ENCODE assay signal across 12 cellular contexts in genomic region chr15:38071211-38071972, GRCh38.
A peak's percentile ranks its signal among the peaks of the same experiment; 100 is the strongest.
DNase-seq lines count a peak whose midpoint lies in the region; ATAC-seq, FAIRE-seq and TF ChIP-seq lines count a peak whose summit lies in the region.
"Had no signal": no experiment of that assay in that cellular context is flagged by ENCODE, and none has a peak within 500 bp of the region (broad histone marks: within the 10 kb centered on the region; RNA-seq: fewer than 3 reads in every experiment).

No MANE protein-coding gene starts in this region.

- FAIRE-seq in GM12892 (lab: Jason Lieb, UNC): no peak

- no peaks in the 10 kb centered on the region for H3K79me2 ChIP-seq in GM23338 (replicated peaks; ENCODE audit: insufficient read depth)
- H3K79me2 ChIP-seq in trophoblast cell (ENCODE audit: control insufficient read depth, insufficient read depth, low read length, poor library complexity): peaks cover 8% of the 10 kb centered on the region

- H3K4ac ChIP-seq in trophoblast cell (ENCODE audit: low read depth, low read length): no peak overlapping the region

- H2BK120ac ChIP-seq in trophoblast cell (ENCODE audit: insufficient read depth, low read length, poor library complexity): no peak overlapping the region

- peaks cover 14% of the 10 kb centered on the region for H3K79me1 ChIP-seq in trophoblast cell (ENCODE audit: low read length)

- no peak for DNase-seq in GM23338 (ENCODE audit: low spot score)
- no peak for DNase-seq in activated T-helper 1 cell treated with anti-CD3 and anti-CD28 coated beads, Interleukin-12 subunit alpha, Interleukin-12 subunit beta, Interleukin-2, Interleukin-4 antibody, amounts not matched to agents 30 ng/mL and 10 ng/mL and 1 ng/mL, durations not matched to agents 14 hours and 24 hours and 36 hours (ENCODE audit: low spot score)
- DNase-seq in trophoblast cell: peak; percentile 38 to 64
- no peak for DNase-seq in NCI-H1092 treated with DMSO at 0.1 percent for 48 hours (lab: John Stamatoyannopoulos, UW)
- no peak for DNase-seq in NCI-H2196 treated with DMSO at 0.1 percent for 48 hours (lab: John Stamatoyannopoulos, UW; ENCODE audit: unreplicated experiment)
- no peak for DNase-seq in GM12892 (ENCODE audit: insufficient read length)
- DNase-seq: foreskin melanocyte, midbrain, NCI-H1930, T-helper 9 cell had no signal

- no peak overlapping the region for H4K91ac ChIP-seq in trophoblast cell (ENCODE audit: low read depth, low read length)

- H3K27ac ChIP-seq in GM23338 (ENCODE audit: low read depth) (no peak overlapping the region), gastroesophageal sphincter (peak overlapping the region in 3 of 4 donors; percentile 86 to 90 (median 87)), trophoblast cell (ENCODE audit: low read depth, low read length) (no peak overlapping the region)

- no peak overlapping the region for H2BK5ac ChIP-seq in trophoblast cell (ENCODE audit: low read depth, low read length, poor library complexity)

- intact Hi-C loops in activated T-helper 1 cell treated with anti-CD3 and anti-CD28 coated beads, Interleukin-12 subunit alpha, Interleukin-12 subunit beta, Interleukin-2, Interleukin-4 antibody, amounts not matched to agents 30 ng/mL and 10 ng/mL and 1 ng/mL, durations not matched to agents 14 hours and 24 hours and 36 hours (cut with micrococcal nuclease): loop anchor here (5.0 kb wide), 1 partner anchor 181 kb away; the partner anchor contains the start of gene SPRED1

- peaks cover 67% of the 10 kb centered on the region for H3K27me3 Mint-ChIP-seq in GM23338 (ENCODE audit: insufficient read depth, low read depth, poor library complexity)
- peaks cover 49% of the 10 kb centered on the region for H3K27me3 Mint-ChIP-seq in activated T-helper 1 cell treated with anti-CD3 and anti-CD28 coated beads, Interleukin-12 subunit alpha, Interleukin-12 subunit beta, Interleukin-2, Interleukin-4 antibody, amounts not matched to agents 30 ng/mL and 10 ng/mL and 1 ng/mL, durations not matched to agents 14 hours and 24 hours and 36 hours (ENCODE audit: insufficient read depth)

- peaks cover 67% of the 10 kb centered on the region for H3K4me1 Mint-ChIP-seq in GM23338
- H3K4me1 Mint-ChIP-seq in activated T-helper 1 cell treated with anti-CD3 and anti-CD28 coated beads, Interleukin-12 subunit alpha, Interleukin-12 subunit beta, Interleukin-2, Interleukin-4 antibody, amounts not matched to agents 30 ng/mL and 10 ng/mL and 1 ng/mL, durations not matched to agents 14 hours and 24 hours and 36 hours (ENCODE audit: low read depth): peaks cover 44% of the 10 kb centered on the region

- no peaks in the 10 kb centered on the region for H3K9me2 ChIP-seq in GM23338 (ENCODE audit: insufficient read depth)

- 0 out of 2 replicates have a peak, but pooled peaks cover 9% of the 10 kb centered on the region for H3F3A ChIP-seq in GM23338 (replicated peaks; ENCODE audit: low read depth)

- no peaks in the 10 kb centered on the region for H3K36me3 Mint-ChIP-seq in GM23338 (ENCODE audit: low read depth)
- peaks cover 2% of the 10 kb centered on the region for H3K36me3 Mint-ChIP-seq in activated T-helper 1 cell treated with anti-CD3 and anti-CD28 coated beads, Interleukin-12 subunit alpha, Interleukin-12 subunit beta, Interleukin-2, Interleukin-4 antibody, amounts not matched to agents 30 ng/mL and 10 ng/mL and 1 ng/mL, durations not matched to agents 14 hours and 24 hours and 36 hours (ENCODE audit: low read depth)

- no peaks in the 10 kb centered on the region for H3K9me3 ChIP-seq in gastroesophageal sphincter
- H3K9me3 ChIP-seq in trophoblast cell (ENCODE audit: insufficient read depth, low read depth, low read length): no peaks in the 10 kb centered on the region

- H4K8ac ChIP-seq in trophoblast cell (ENCODE audit: low read depth, low read length): no peak overlapping the region

- H3K4me3 Mint-ChIP-seq in GM23338: peak overlapping the region; percentile 83
- peak overlapping the region; percentile 68 for H3K4me3 Mint-ChIP-seq in activated T-helper 1 cell treated with anti-CD3 and anti-CD28 coated beads, Interleukin-12 subunit alpha, Interleukin-12 subunit beta, Interleukin-2, Interleukin-4 antibody, amounts not matched to agents 30 ng/mL and 10 ng/mL and 1 ng/mL, durations not matched to agents 14 hours and 24 hours and 36 hours

- no peak for TF ChIP-seq CTCF in GM23338 (conservative IDR thresholded peaks at IDR 0.05; ENCODE audit: low read depth in 2 of 2)
- TF ChIP-seq CTCF in gastroesophageal sphincter (IDR thresholded peaks at IDR 0.05): no peak

- H2AK5ac ChIP-seq in trophoblast cell (ENCODE audit: low read length): no peak overlapping the region

- no peak for TF ChIP-seq EP300 in gastroesophageal sphincter (IDR thresholded peaks at IDR 0.05)

- TF ChIP-seq POLR2A in gastroesophageal sphincter (IDR thresholded peaks at IDR 0.05): no peak
- no peak for TF ChIP-seq POLR2A in GM12892 (IDR thresholded peaks at IDR 0.05; ENCODE audit: low read depth, low read length)

- no peaks in the 10 kb centered on the region for H4K20me1 ChIP-seq in GM23338 (replicated peaks; ENCODE audit: insufficient read depth)

- no peak overlapping the region for H3K14ac ChIP-seq in trophoblast cell (ENCODE audit: low read length)

- H4K12ac ChIP-seq in trophoblast cell (ENCODE audit: low read depth, low read length): no peak overlapping the region

- H3K23ac ChIP-seq in trophoblast cell (ENCODE audit: low read length): no peak overlapping the region

- no peaks in the 10 kb centered on the region; the same call in 2 of the 3 replicates for H3K9me3 Mint-ChIP-seq in GM23338
- no peaks in the 10 kb centered on the region for H3K9me3 Mint-ChIP-seq in activated T-helper 1 cell treated with anti-CD3 and anti-CD28 coated beads, Interleukin-12 subunit alpha, Interleukin-12 subunit beta, Interleukin-2, Interleukin-4 antibody, amounts not matched to agents 30 ng/mL and 10 ng/mL and 1 ng/mL, durations not matched to agents 14 hours and 24 hours and 36 hours

- no peaks in the 10 kb centered on the region for H3K36me3 ChIP-seq in GM23338 (ENCODE audit: insufficient read depth)
- no peaks in the 10 kb centered on the region for H3K36me3 ChIP-seq in gastroesophageal sphincter
- H3K36me3 ChIP-seq in trophoblast cell (ENCODE audit: control insufficient read depth in 1 of 2, insufficient read depth in 2 of 2, low read length in 2 of 2): no peaks in the 10 kb centered on the region

- peaks cover 76% of the 10 kb centered on the region for H3K27me3 ChIP-seq in GM23338 (ENCODE audit: insufficient read depth)
- H3K27me3 ChIP-seq in gastroesophageal sphincter: no peaks in the 10 kb centered on the region
- H3K27me3 ChIP-seq in trophoblast cell (ENCODE audit: insufficient read depth, low read length): no peaks in the 10 kb centered on the region

- H2BK12ac ChIP-seq in trophoblast cell (ENCODE audit: low read length): no peak overlapping the region

- peak overlapping the region; percentile 81 for H3K4me2 ChIP-seq in GM23338
- peak overlapping the region; percentile 79 for H3K4me2 ChIP-seq in trophoblast cell (ENCODE audit: low read length)

- no peak overlapping the region for H3K9ac ChIP-seq in trophoblast cell (ENCODE audit: low read length)

- WGBS in gastroesophageal sphincter (ENCODE audit: low coverage in 1 of 2), 2 donors: 87 to 91% methylated on average over 7 to 11 of the region's 11 CpGs
- WGBS in trophoblast cell (ENCODE audit: extremely low coverage, insufficient coverage, insufficient read length): no CpG with 5 or more reads among the region's 11 CpGs

- peak overlapping the region; percentile 55; the same call in 1 of the 2 replicates for H3K4me3 ChIP-seq in GM23338
- H3K4me3 ChIP-seq in gastroesophageal sphincter: no peak overlapping the region
- H3K4me3 ChIP-seq in trophoblast cell (ENCODE audit: low read depth, low read length): no peak overlapping the region

- ATAC-seq in GM23338 (no peak), gastroesophageal sphincter (no peak), GM21515 (IDR thresholded peaks at IDR 0.05; ENCODE audit: unreplicated experiment) (no peak)

- H3K4me1 ChIP-seq in GM23338 (ENCODE audit: insufficient read depth) (peaks cover 36% of the 10 kb centered on the region), gastroesophageal sphincter (peaks cover 0 to 44% (median 9%) of the 10 kb centered on the region in 3 donors), trophoblast cell (ENCODE audit: control insufficient read depth in 1 of 2, insufficient read depth in 2 of 2, low read length in 2 of 2) (peaks cover 16 to 24% of the 10 kb centered on the region in 2 experiments)

- H2AFZ ChIP-seq in GM23338 (no peak overlapping the region), trophoblast cell (ENCODE audit: insufficient read depth, low read length, poor library complexity) (no peak overlapping the region)

- H3K27ac Mint-ChIP-seq in GM23338: no peak overlapping the region
- no peak overlapping the region for H3K27ac Mint-ChIP-seq in activated T-helper 1 cell treated with anti-CD3 and anti-CD28 coated beads, Interleukin-12 subunit alpha, Interleukin-12 subunit beta, Interleukin-2, Interleukin-4 antibody, amounts not matched to agents 30 ng/mL and 10 ng/mL and 1 ng/mL, durations not matched to agents 14 hours and 24 hours and 36 hours

- no peak overlapping the region for H3K18ac ChIP-seq in trophoblast cell (ENCODE audit: low read length)

Comparison
In these comparisons a context has a peak if more than half of its experiments do, and no peak if none do; other contexts are left out.
1. DNase-seq: peak in trophoblast cell (2 of 2); none in GM23338 (single experiment), activated T-helper 1 cell treated with anti-CD3 and anti-CD28 coated beads, Interleukin-12 subunit alpha, Interleukin-12 subunit beta, Interleukin-2, Interleukin-4 antibody, amounts not matched to agents 30 ng/mL and 10 ng/mL and 1 ng/mL, durations not matched to agents 14 hours and 24 hours and 36 hours (single experiment), NCI-H1092 treated with DMSO at 0.1 percent for 48 hours (single experiment), NCI-H2196 treated with DMSO at 0.1 percent for 48 hours (single experiment) and GM12892 (single experiment).
2. H3K27ac ChIP-seq: peak in gastroesophageal sphincter (3 of 4); none in GM23338 (single experiment) and trophoblast cell (single experiment).